Comparison of ENCODE assay signal across 10 cellular contexts in the genomic region with DNA sequence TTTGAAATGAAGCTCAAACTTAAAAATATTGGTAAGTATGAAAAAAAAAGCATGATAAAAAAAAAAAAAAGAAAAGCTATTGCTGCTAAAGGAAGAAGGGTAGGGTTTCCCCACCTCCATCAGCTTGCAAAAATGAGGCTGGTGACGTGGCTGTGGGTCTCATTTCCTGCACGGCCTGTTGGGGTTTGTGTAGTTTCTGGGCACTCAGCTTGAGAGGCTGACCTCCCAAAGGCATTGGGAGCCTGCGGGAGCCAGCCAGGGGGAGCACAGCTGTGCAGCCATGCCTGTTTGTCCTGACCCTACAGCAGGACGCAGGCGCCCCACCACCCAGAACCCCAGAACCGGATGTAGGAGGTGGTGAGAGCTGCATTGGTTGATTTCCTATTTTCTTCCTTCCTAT. TPM values are rescaled to one million over a fixed set of nuclear protein-coding genes. Genes with fewer than 3 reads are reported as not detected.
DNase-seq lines count a peak whose midpoint lies in the region; ATAC-seq, FAIRE-seq and TF ChIP-seq lines count a peak whose summit lies in the region.
"Had no signal": no experiment of that assay in that cellular context is flagged by ENCODE, and none has a peak within 500 bp of the region (broad histone marks: within the 10 kb centered on the region; RNA-seq: fewer than 3 reads in every experiment).

No MANE protein-coding gene starts in this region.

- no peaks in the 10 kb centered on the region for H3K36me3 Mint-ChIP-seq in CD4-positive, alpha-beta T cell (ENCODE audit: low read depth)
- no peaks in the 10 kb centered on the region for H3K36me3 Mint-ChIP-seq in Caco-2 (ENCODE audit: insufficient read depth, unreplicated experiment)

- peaks cover 67% of the 10 kb centered on the region for H3K4me1 Mint-ChIP-seq in CD4-positive, alpha-beta T cell (ENCODE audit: low read depth)
- no peaks in the 10 kb centered on the region for H3K4me1 Mint-ChIP-seq in Caco-2 (ENCODE audit: low read depth, unreplicated experiment)

- intact Hi-C loops in CD4-positive, alpha-beta T cell (cut with DNase I, micrococcal nuclease): loop anchor here (1.0 to 10.0 kb wide), 4 partner anchors 10 to 50 kb away; a partner anchor contains a TSS
- intact Hi-C loops in Caco-2 (cut with micrococcal nuclease; ENCODE audit: unreplicated experiment): no loop called here

- H3K4me1 ChIP-seq in small intestine (ENCODE audit: control insufficient read depth in 2 of 2, insufficient read depth in 1 of 2, low read depth in 1 of 2, low read length in 1 of 2) (peaks cover 0 to 2% of the 10 kb centered on the region in 2 donors), Caco-2 (no peaks in the 10 kb centered on the region)

- H3K36me3 ChIP-seq in small intestine (ENCODE audit: control insufficient read depth in 2 of 2, insufficient read depth in 2 of 2, low read length in 2 of 2) (no peaks in the 10 kb centered on the region), Caco-2 (ENCODE audit: control insufficient read depth, insufficient read depth, low read length) (no peaks in the 10 kb centered on the region)

- H3K4me3 ChIP-seq in small intestine (ENCODE audit: low read depth in 1 of 2, low read length in 2 of 2): no peak overlapping the region
- no peak overlapping the region for H3K4me3 ChIP-seq in Caco-2 (ENCODE audit: low read depth, low read length)

- peak; percentile 78 for ATAC-seq in CD4-positive, alpha-beta T cell (ENCODE audit: poor library complexity)
- peak; percentile 85 for ATAC-seq in GM21447 (IDR thresholded peaks at IDR 0.05; ENCODE audit: unreplicated experiment)

- no peak for TF ChIP-seq CTCF in CD4-positive, alpha-beta T cell (IDR thresholded peaks at IDR 0.05)
- no peak for TF ChIP-seq CTCF in Caco-2 (IDR thresholded peaks at IDR 0.05; ENCODE audit: insufficient read depth in 1 of 2, low read depth in 1 of 2, low read length in 1 of 2, severe bottlenecking in 1 of 2, unreplicated experiment in 1 of 2)

- H3K9me3 Mint-ChIP-seq in CD4-positive, alpha-beta T cell: no peaks in the 10 kb centered on the region
- peaks cover 7% of the 10 kb centered on the region for H3K9me3 Mint-ChIP-seq in Caco-2 (ENCODE audit: unreplicated experiment)

- CTCF ChIA-PET in CD4-positive, alpha-beta T cell (lab: Charles Lee): interaction anchor here (0.7 to 1.4 kb wide), 5 partner anchors 9 to 52 kb away, joined by 3 to 4 read pairs (median 3); no protein-coding TSS in a partner anchor
- CTCF ChIA-PET in Caco-2 (lab: Charles Lee): interaction anchor here (0.7 kb wide), 1 partner anchor 122 kb away, joined by 3 read pairs; no protein-coding TSS in a partner anchor

- peak overlapping the region; percentile 97 for H3K27ac Mint-ChIP-seq in CD4-positive, alpha-beta T cell
- H3K27ac Mint-ChIP-seq in Caco-2 (ENCODE audit: unreplicated experiment): no peak overlapping the region

- peak overlapping the region; percentile 75 for H3K4me3 Mint-ChIP-seq in CD4-positive, alpha-beta T cell
- H3K4me3 Mint-ChIP-seq in Caco-2 (ENCODE audit: unreplicated experiment): no peak overlapping the region

- peak overlapping the region; percentile 83 for H3K27ac ChIP-seq in CD4-positive, alpha-beta T cell (ENCODE audit: low read depth, low read length)
- peak overlapping the region in 1 of 2 donors; percentile 43 for H3K27ac ChIP-seq in small intestine (ENCODE audit: low read depth in 1 of 2, low read length in 1 of 2)
- H3K27ac ChIP-seq: C4-2B had no signal

- no peaks in the 10 kb centered on the region for H3K9me3 ChIP-seq in CD4-positive, alpha-beta T cell (ENCODE audit: control insufficient read depth, low read length)
- H3K9me3 ChIP-seq in small intestine (ENCODE audit: control insufficient read depth, low read depth) (no peaks in the 10 kb centered on the region), Caco-2 (no peaks in the 10 kb centered on the region; the same call in 1 of the 2 replicates)

- no peaks in the 10 kb centered on the region for H3K27me3 ChIP-seq in CD4-positive, alpha-beta T cell (ENCODE audit: control insufficient read depth, insufficient read depth, low read length)
- no peaks in the 10 kb centered on the region for H3K27me3 ChIP-seq in small intestine (ENCODE audit: control insufficient read depth in 2 of 2, insufficient read depth in 2 of 2, low read length in 2 of 2)
- no peaks in the 10 kb centered on the region; the same call in 1 of the 2 replicates for H3K27me3 ChIP-seq in Caco-2 (replicated peaks; ENCODE audit: control insufficient read depth, insufficient read depth, low read length)

- no TSS peak for BruUV-seq in Caco-2 (replicated peaks; lab: Mats Ljungman, UMichigan)

- DNase-seq in CD4-positive, alpha-beta T cell: peak; percentile 45 to 78 (median 60)
- DNase-seq in MV-4-11 (lab: John Stamatoyannopoulos, UW) (peak; percentile 65), small intestine (peak; percentile 32), AG20443 (ENCODE audit: low spot score) (no peak), Caco-2 (no peak), amniotic stem cell (lab: John Stamatoyannopoulos, UW) (no peak)
- peak; percentile 51 for DNase-seq in activated T-helper 9 cell treated with anti-CD3 and anti-CD28 coated beads, Interleukin-2, amount 50 U/mL, for 16 hours (ENCODE audit: low read depth)

- POLR2A ChIA-PET in CD4-positive, alpha-beta T cell (lab: Charles Lee): interaction anchor here (0.7 to 4.1 kb wide), 21 partner anchors 9 to 1683 kb away, joined by 3 to 33 read pairs (median 5); a partner anchor contains a TSS
- POLR2A ChIA-PET in Caco-2 (lab: Charles Lee): no interaction called here

- WGBS in small intestine, 3 donors: 58 to 87% (median 76%) methylated on average over 6 of the region's 6 CpGs

- FAIRE-seq in small intestine (lab: Jason Lieb, UNC): no peak
- FAIRE-seq: astrocyte had no signal

- no peaks in the 10 kb centered on the region for H3K27me3 Mint-ChIP-seq in CD4-positive, alpha-beta T cell
- peaks cover 1% of the 10 kb centered on the region for H3K27me3 Mint-ChIP-seq in Caco-2 (ENCODE audit: insufficient read depth, unreplicated experiment)

RNA-seq across cellular contexts. Expression of a gene that starts 48.8 kb away (rescaled TPM):
- total RNA-seq in CD4-positive, alpha-beta T cell: 100 to 1,000 TPM; 118 to 122 TPM
- 1 to 10 TPM in 2 of 3 donors, under 1 TPM in 1; 0.67 to 4.1 (median 2.4) TPM for polyA plus RNA-seq in small intestine
- total RNA-seq in Caco-2 (2022): 4.4 and 5.4 TPM in 2 replicates

Comparison
In these comparisons a context has a peak if more than half of its experiments do, and no peak if none do; other contexts are left out.
1. DNase-seq: peak in CD4-positive, alpha-beta T cell (10 of 10), MV-4-11 (single experiment), activated T-helper 9 cell treated with anti-CD3 and anti-CD28 coated beads, Interleukin-2, amount 50 U/mL, for 16 hours (single experiment) and small intestine (single experiment); none in AG20443 (single experiment), Caco-2 (0 of 2) and amniotic stem cell (single experiment).
2. RNA of a gene that starts 48.8 kb away (total RNA-seq): 118 to 122 TPM in CD4-positive, alpha-beta T cell; 4.4 to 5.4 TPM in Caco-2; every median in the first group is over 10 times any median in the second.